In genomic region chr6:125197795-125198269, GRCh38 we compare ENCODE assay signal across 10 cellular contexts. TPM values are rescaled to one million over a fixed set of nuclear protein-coding genes. Genes with fewer than 3 reads are reported as not detected.
DNase-seq lines count a peak whose midpoint lies in the region; ATAC-seq and TF ChIP-seq lines count a peak whose summit lies in the region.
"Had no signal": no experiment of that assay in that cellular context is flagged by ENCODE, and none has a peak within 500 bp of the region (broad histone marks: within the 10 kb centered on the region; RNA-seq: fewer than 3 reads in every experiment).

No MANE protein-coding gene starts in this region.

- peak; percentile 79 for DNase-seq in DMS79 (lab: John Stamatoyannopoulos, UW)
- DNase-seq in OCI-M1 (lab: John Stamatoyannopoulos, UW), result peak; percentile 48
- peak; percentile 43 for DNase-seq in fibroblast of villous mesenchyme (ENCODE audit: low read depth)
- DNase-seq in posterior vena cava (ENCODE audit: low spot score), result peak; percentile 84
- DNase-seq in activated CD4-positive, alpha-beta T cell treated with anti-CD3 and anti-CD28 coated beads, Interleukin-2, amount 50 U/mL, for 1 hour, result no peak
- no peak for DNase-seq in NOMO-1 treated with dmso at 0.1 percent for 144 hours (lab: John Stamatoyannopoulos, UW; ENCODE audit: unreplicated experiment)
- no peak for DNase-seq in activated CD4-positive, alpha-beta T cell treated with anti-CD3 and anti-CD28 coated beads for 48 hours
- DNase-seq: stimulated activated CD8-positive, alpha-beta memory T cell treated with anti-CD3 and anti-CD28 coated beads, Interleukin-4, amount 100 ng/mL, for 48 hours had no signal

- intact Hi-C loops in posterior vena cava (cut with DNase I), result no loop called here

- ATAC-seq in GM21723 (IDR thresholded peaks at IDR 0.05; ENCODE audit: unreplicated experiment), result no peak
- ATAC-seq: GM12878 had no signal

- H3K4me3 ChIP-seq in fibroblast of villous mesenchyme (ENCODE audit: low read depth, low read length), result no peak overlapping the region
- H3K4me3 ChIP-seq: GM12878 had no signal

- TF ChIP-seq CTCF in fibroblast of villous mesenchyme (IDR thresholded peaks at IDR 0.05; ENCODE audit: insufficient read depth, low read depth, low read length), result no peak

RNA-seq across cellular contexts. Expression of gene TPD52L1, which starts 44.3 kb away (rescaled TPM):
- total RNA-seq in fibroblast of villous mesenchyme (9.7 and 9.9 TPM in 2 replicates), posterior vena cava (10 to 100 TPM; 41.4 to 51.7 TPM)

Comparison
In these comparisons a context has a peak if more than half of its experiments do, and no peak if none do; other contexts are left out.
1. DNase-seq: peak in DMS79 (single experiment), OCI-M1 (single experiment), fibroblast of villous mesenchyme (single experiment) and posterior vena cava (single experiment); none in activated CD4-positive, alpha-beta T cell treated with anti-CD3 and anti-CD28 coated beads, Interleukin-2, amount 50 U/mL, for 1 hour (single experiment), NOMO-1 treated with dmso at 0.1 percent for 144 hours (single experiment) and activated CD4-positive, alpha-beta T cell treated with anti-CD3 and anti-CD28 coated beads for 48 hours (single experiment).